In the genomic region with DNA sequence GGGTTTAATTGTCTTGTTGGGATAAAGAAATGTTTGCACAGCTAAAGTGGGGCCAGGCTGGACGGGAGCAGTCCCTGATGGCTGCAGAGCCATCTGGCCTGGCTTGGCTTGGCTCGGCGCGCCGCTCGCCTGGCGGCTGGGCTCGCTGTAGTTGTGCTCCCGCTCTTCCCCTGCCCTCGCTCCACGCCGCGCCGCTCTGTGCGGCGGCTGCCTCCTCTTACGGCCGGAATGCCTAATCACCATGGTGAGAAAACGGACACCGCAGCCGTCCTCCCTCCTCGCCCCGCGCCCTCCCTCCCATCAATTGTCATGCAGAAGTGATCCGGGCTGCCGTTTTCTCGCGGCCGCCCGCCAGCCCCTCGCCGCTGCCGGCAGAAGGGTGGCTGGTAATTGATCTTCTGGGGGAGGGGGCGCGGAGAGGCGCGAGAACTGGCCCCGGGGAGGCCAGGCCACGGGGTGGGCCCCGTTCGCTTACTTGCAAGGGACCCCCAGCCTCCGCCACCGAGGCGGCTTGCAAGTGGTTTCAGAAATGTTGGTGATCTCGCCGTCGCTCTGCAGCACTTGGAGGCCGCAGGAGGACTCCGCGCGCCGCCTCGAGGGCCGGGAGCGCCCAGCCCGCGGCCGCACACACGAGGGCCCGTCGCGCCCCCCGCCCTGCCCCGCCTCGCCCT, we compare ENCODE assay signal across 8 cellular contexts. TPM values are rescaled to one million over a fixed set of nuclear protein-coding genes. Genes with fewer than 3 reads are reported as not detected.
DNase-seq lines count a peak whose midpoint lies in the region; ATAC-seq and TF ChIP-seq lines count a peak whose summit lies in the region.

No MANE protein-coding gene starts in this region.

- 1 to 2% (median 2%) methylated on average over 52 to 65 of the region's 65 CpGs for WGBS in heart left ventricle, 4 donors

- no peak for TF ChIP-seq CTCF in heart left ventricle (IDR thresholded peaks at IDR 0.05)
- no peak for TF ChIP-seq CTCF in osteocyte (IDR thresholded peaks at IDR 0.05)
- no peak for TF ChIP-seq CTCF in GM13976 (IDR thresholded peaks at IDR 0.05; ENCODE audit: borderline replicate concordance, control extremely low read depth, extremely low read depth, insufficient read depth, missing control alignments)

- H3K36me3 Mint-ChIP-seq in activated CD4-positive, alpha-beta memory T cell treated with anti-CD3 and anti-CD28 coated beads for 36 hours, result no peaks in the 10 kb centered on the region
- H3K36me3 Mint-ChIP-seq in activated CD4-positive, alpha-beta memory T cell treated with anti-CD3 and anti-CD28 coated beads, Interleukin-2, amount 10 ng/mL, durations not matched to agents 7 days and 5 days (ENCODE audit: low read depth), result no peaks in the 10 kb centered on the region
- no peaks in the 10 kb centered on the region for H3K36me3 Mint-ChIP-seq in osteocyte (ENCODE audit: unreplicated experiment)

- H3K36me3 ChIP-seq in heart left ventricle, result no peaks in the 10 kb centered on the region

- intact Hi-C loops in activated CD4-positive, alpha-beta memory T cell treated with anti-CD3 and anti-CD28 coated beads for 36 hours (cut with micrococcal nuclease), result no loop called here
- intact Hi-C loops in heart left ventricle (cut with DNase I), result loop anchor here in 2 of 10 donors (1.0 to 5.0 kb wide), 2 partner anchors 80 to 84 kb away; no protein-coding TSS in a partner anchor

- no peaks in the 10 kb centered on the region for H3K9me3 Mint-ChIP-seq in activated CD4-positive, alpha-beta memory T cell treated with anti-CD3 and anti-CD28 coated beads for 36 hours
- no peaks in the 10 kb centered on the region for H3K9me3 Mint-ChIP-seq in activated CD4-positive, alpha-beta memory T cell treated with anti-CD3 and anti-CD28 coated beads, Interleukin-2, amount 10 ng/mL, durations not matched to agents 7 days and 5 days
- H3K9me3 Mint-ChIP-seq in osteocyte (ENCODE audit: unreplicated experiment), result no peaks in the 10 kb centered on the region

- POLR2A ChIA-PET in activated CD4-positive, alpha-beta memory T cell treated with anti-CD3 and anti-CD28 coated beads for 36 hours (lab: Charles Lee), result no interaction called here
- POLR2A ChIA-PET in activated CD4-positive, alpha-beta memory T cell treated with anti-CD3 and anti-CD28 coated beads, Interleukin-2, amount 10 ng/mL, durations not matched to agents 7 days and 5 days (lab: Charles Lee), result no interaction called here

- peaks cover 51% of the 10 kb centered on the region for H3K27me3 Mint-ChIP-seq in activated CD4-positive, alpha-beta memory T cell treated with anti-CD3 and anti-CD28 coated beads for 36 hours
- H3K27me3 Mint-ChIP-seq in activated CD4-positive, alpha-beta memory T cell treated with anti-CD3 and anti-CD28 coated beads, Interleukin-2, amount 10 ng/mL, durations not matched to agents 7 days and 5 days, result peaks cover 64% of the 10 kb centered on the region
- H3K27me3 Mint-ChIP-seq in osteocyte (ENCODE audit: unreplicated experiment), result peaks cover 50% of the 10 kb centered on the region

- H3K27ac Mint-ChIP-seq in activated CD4-positive, alpha-beta memory T cell treated with anti-CD3 and anti-CD28 coated beads for 36 hours, result no peak overlapping the region
- H3K27ac Mint-ChIP-seq in activated CD4-positive, alpha-beta memory T cell treated with anti-CD3 and anti-CD28 coated beads, Interleukin-2, amount 10 ng/mL, durations not matched to agents 7 days and 5 days, result no peak overlapping the region
- no peak overlapping the region for H3K27ac Mint-ChIP-seq in osteocyte (ENCODE audit: unreplicated experiment)

- in situ Hi-C loops in KBM-7 (cut with MboI; ENCODE audit: low pct_unique_long_range_greater_than_20kb, low sequenced_read_pairs), result no loop called here
- in situ Hi-C loops in GM13976 (cut with MboI; ENCODE audit: low sequenced_read_pairs, unreplicated experiment), result no loop called here

- H3K9me3 ChIP-seq in heart left ventricle, result no peaks in the 10 kb centered on the region

- peak; percentile 22 for DNase-seq in activated CD4-positive, alpha-beta memory T cell treated with anti-CD3 and anti-CD28 coated beads for 36 hours
- DNase-seq in activated CD4-positive, alpha-beta memory T cell treated with anti-CD3 and anti-CD28 coated beads, Interleukin-2, amount 10 ng/mL, durations not matched to agents 7 days and 5 days, result no peak
- DNase-seq in SK-N-DZ (ENCODE audit: low spot score), result peak; percentile 16
- peak in 4 of 5 donors; percentile 22 to 73 (median 52) for DNase-seq in heart left ventricle
- DNase-seq in osteocyte (ENCODE audit: extremely low spot score, unreplicated experiment), result peak; percentile 83
- no peak for DNase-seq in KBM-7
- DNase-seq in GM13976 (ENCODE audit: low spot score), result no peak

- peaks cover 33 to 91% (median 77%) of the 10 kb centered on the region in 9 donors for H3K27me3 ChIP-seq in heart left ventricle

- H3K27ac ChIP-seq in heart left ventricle, result peak overlapping the region in 5 of 12 donors; percentile 3 to 36 (median 20)

- no peak for TF ChIP-seq POLR2A in heart left ventricle (IDR thresholded peaks at IDR 0.05)

- peaks cover 4% of the 10 kb centered on the region for H3K4me1 Mint-ChIP-seq in activated CD4-positive, alpha-beta memory T cell treated with anti-CD3 and anti-CD28 coated beads for 36 hours (ENCODE audit: low read depth)
- H3K4me1 Mint-ChIP-seq in activated CD4-positive, alpha-beta memory T cell treated with anti-CD3 and anti-CD28 coated beads, Interleukin-2, amount 10 ng/mL, durations not matched to agents 7 days and 5 days, result peaks cover 4% of the 10 kb centered on the region
- peaks cover 8% of the 10 kb centered on the region for H3K4me1 Mint-ChIP-seq in osteocyte (ENCODE audit: unreplicated experiment)

- CTCF ChIA-PET in activated CD4-positive, alpha-beta memory T cell treated with anti-CD3 and anti-CD28 coated beads for 36 hours (lab: Charles Lee), result no interaction called here
- CTCF ChIA-PET in activated CD4-positive, alpha-beta memory T cell treated with anti-CD3 and anti-CD28 coated beads, Interleukin-2, amount 10 ng/mL, durations not matched to agents 7 days and 5 days (lab: Charles Lee), result no interaction called here

- peak overlapping the region; percentile 26 to 58 (median 43) for H3K4me3 ChIP-seq in heart left ventricle

- H3K4me3 Mint-ChIP-seq in activated CD4-positive, alpha-beta memory T cell treated with anti-CD3 and anti-CD28 coated beads for 36 hours, result no peak overlapping the region
- no peak overlapping the region for H3K4me3 Mint-ChIP-seq in activated CD4-positive, alpha-beta memory T cell treated with anti-CD3 and anti-CD28 coated beads, Interleukin-2, amount 10 ng/mL, durations not matched to agents 7 days and 5 days
- H3K4me3 Mint-ChIP-seq in osteocyte (ENCODE audit: unreplicated experiment), result peak overlapping the region; percentile 67

- H3K4me1 ChIP-seq in heart left ventricle, result peaks cover 0 to 31% (median 12%) of the 10 kb centered on the region in 12 donors

- peak in 3 of 4 donors; percentile 85 to 91 (median 87) for ATAC-seq in heart left ventricle
- no peak for ATAC-seq in HG03354 (IDR thresholded peaks at IDR 0.05; ENCODE audit: poor library complexity, severe bottlenecking, unreplicated experiment)

RNA-seq across cellular contexts. Expression of gene RNF220, which starts 12.4 kb away (rescaled TPM):
- total RNA-seq in activated CD4-positive, alpha-beta memory T cell treated with anti-CD3 and anti-CD28 coated beads for 36 hours, result 10 to 100 TPM; 73.7 to 74.3 TPM
- total RNA-seq in activated CD4-positive, alpha-beta memory T cell treated with anti-CD3 and anti-CD28 coated beads, Interleukin-2, amount 10 ng/mL, durations not matched to agents 7 days and 5 days, result 10 to 100 TPM; 69.0 to 70.7 TPM
- 152 and 156 TPM in 2 replicates for polyA plus RNA-seq in SK-N-DZ (2014; cell fraction: cytosol; rRNA removed)
- polyA plus RNA-seq in SK-N-DZ (2014; cell fraction: nucleus; rRNA removed), result 135 and 152 TPM in 2 replicates
- 100 to 1,000 TPM in 2 of 9 donors, 10 to 100 TPM in 7; 55.5 to 108 (median 62.4) TPM for total RNA-seq in heart left ventricle
- 10 to 100 TPM; 54.2 to 95.1 TPM for polyA plus RNA-seq in heart left ventricle
- total RNA-seq in osteocyte, result 73.0 and 84.4 TPM in 2 replicates

Comparison
In these comparisons a context has a peak if more than half of its experiments do, and no peak if none do; other contexts are left out.
1. DNase-seq: peak in activated CD4-positive, alpha-beta memory T cell treated with anti-CD3 and anti-CD28 coated beads for 36 hours (single experiment), SK-N-DZ (single experiment), heart left ventricle (4 of 5) and osteocyte (single experiment); none in activated CD4-positive, alpha-beta memory T cell treated with anti-CD3 and anti-CD28 coated beads, Interleukin-2, amount 10 ng/mL, durations not matched to agents 7 days and 5 days (single experiment), KBM-7 (single experiment) and GM13976 (single experiment).